In genomic region chr17:64145751-64146417, GRCh38 we compare ENCODE assay signal across 1 cellular context.
A peak's percentile ranks its signal among the peaks of the same experiment; 100 is the strongest.
TF ChIP-seq lines count a peak whose summit lies in the region.

No MANE protein-coding gene starts in this region.

TF ChIP-seq in HEK293, 187 proteins besides CTCF, POLR2A, EP300 and RAD21 (continued from another document and continues in another):
- no peak for TF ChIP-seq ZNF571 (tag by site-specific recombination; IDR thresholded peaks at IDR 0.05)
- TF ChIP-seq, protein P1, sequence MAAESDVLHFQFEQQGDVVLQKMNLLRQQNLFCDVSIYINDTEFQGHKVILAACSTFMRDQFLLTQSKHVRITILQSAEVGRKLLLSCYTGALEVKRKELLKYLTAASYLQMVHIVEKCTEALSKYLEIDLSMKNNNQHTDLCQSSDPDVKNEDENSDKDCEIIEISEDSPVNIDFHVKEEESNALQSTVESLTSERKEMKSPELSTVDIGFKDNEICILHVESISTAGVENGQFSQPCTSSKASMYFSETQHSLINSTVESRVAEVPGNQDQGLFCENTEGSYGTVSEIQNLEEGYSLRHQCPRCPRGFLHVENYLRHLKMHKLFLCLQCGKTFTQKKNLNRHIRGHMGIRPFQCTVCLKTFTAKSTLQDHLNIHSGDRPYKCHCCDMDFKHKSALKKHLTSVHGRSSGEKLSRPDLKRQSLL (tag by site-specific recombination; IDR thresholded peaks at IDR 0.05): no peak
- no peak for TF ChIP-seq ZNF621 (tag by site-specific recombination; IDR thresholded peaks at IDR 0.05)
- no peak for TF ChIP-seq ZNF707 (tag by site-specific recombination; IDR thresholded peaks at IDR 0.05)
- no peak for TF ChIP-seq ZNF843 (tag by site-specific recombination; IDR thresholded peaks at IDR 0.05)
- TF ChIP-seq GLIS1 (tag by site-specific recombination; IDR thresholded peaks at IDR 0.05): peak; percentile 69
- TF ChIP-seq ZNF558 (tag by site-specific recombination; IDR thresholded peaks at IDR 0.05): no peak
- peak; percentile 82; the same call in 1 of the 2 replicates for TF ChIP-seq ZXDB (tag by site-specific recombination; IDR thresholded peaks at IDR 0.05)
- peak; percentile 37; the same call in 1 of the 2 replicates for TF ChIP-seq GLI4 (tag by site-specific recombination; IDR thresholded peaks at IDR 0.05)
- TF ChIP-seq ZNF350 (tag by site-specific recombination; IDR thresholded peaks at IDR 0.05): no peak
- no peak for TF ChIP-seq ZNF121 (tag by site-specific recombination; IDR thresholded peaks at IDR 0.05)
- no peak for TF ChIP-seq ZNF423 (tag by site-specific recombination; IDR thresholded peaks at IDR 0.05)
- peak; percentile 11; the same call in 1 of the 2 replicates for TF ChIP-seq MYNN (tag by site-specific recombination; IDR thresholded peaks at IDR 0.05; ENCODE audit: borderline replicate concordance)
- no peak for TF ChIP-seq ZNF645 (tag by site-specific recombination; IDR thresholded peaks at IDR 0.05)
- TF ChIP-seq, protein P2, sequence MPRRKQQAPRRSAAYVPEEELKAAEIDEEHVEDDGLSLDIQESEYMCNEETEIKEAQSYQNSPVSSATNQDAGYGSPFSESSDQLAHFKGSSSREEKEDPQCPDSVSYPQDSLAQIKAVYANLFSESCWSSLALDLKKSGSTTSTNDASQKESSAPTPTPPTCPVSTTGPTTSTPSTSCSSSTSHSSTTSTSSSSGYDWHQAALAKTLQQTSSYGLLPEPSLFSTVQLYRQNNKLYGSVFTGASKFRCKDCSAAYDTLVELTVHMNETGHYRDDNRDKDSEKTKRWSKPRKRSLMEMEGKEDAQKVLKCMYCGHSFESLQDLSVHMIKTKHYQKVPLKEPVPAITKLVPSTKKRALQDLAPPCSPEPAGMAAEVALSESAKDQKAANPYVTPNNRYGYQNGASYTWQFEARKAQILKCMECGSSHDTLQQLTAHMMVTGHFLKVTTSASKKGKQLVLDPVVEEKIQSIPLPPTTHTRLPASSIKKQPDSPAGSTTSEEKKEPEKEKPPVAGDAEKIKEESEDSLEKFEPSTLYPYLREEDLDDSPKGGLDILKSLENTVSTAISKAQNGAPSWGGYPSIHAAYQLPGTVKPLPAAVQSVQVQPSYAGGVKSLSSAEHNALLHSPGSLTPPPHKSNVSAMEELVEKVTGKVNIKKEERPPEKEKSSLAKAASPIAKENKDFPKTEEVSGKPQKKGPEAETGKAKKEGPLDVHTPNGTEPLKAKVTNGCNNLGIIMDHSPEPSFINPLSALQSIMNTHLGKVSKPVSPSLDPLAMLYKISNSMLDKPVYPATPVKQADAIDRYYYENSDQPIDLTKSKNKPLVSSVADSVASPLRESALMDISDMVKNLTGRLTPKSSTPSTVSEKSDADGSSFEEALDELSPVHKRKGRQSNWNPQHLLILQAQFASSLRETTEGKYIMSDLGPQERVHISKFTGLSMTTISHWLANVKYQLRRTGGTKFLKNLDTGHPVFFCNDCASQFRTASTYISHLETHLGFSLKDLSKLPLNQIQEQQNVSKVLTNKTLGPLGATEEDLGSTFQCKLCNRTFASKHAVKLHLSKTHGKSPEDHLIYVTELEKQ (tag by site-specific recombination; IDR thresholded peaks at IDR 0.05; ENCODE audit: borderline replicate concordance): no peak
- peak; percentile 50; the same call in 1 of the 2 replicates for TF ChIP-seq IKZF3 (tag by site-specific recombination; IDR thresholded peaks at IDR 0.05)
- TF ChIP-seq GLIS2 (tag by site-specific recombination; IDR thresholded peaks at IDR 0.05): peak; percentile 84
- TF ChIP-seq ZNF629 (tag by site-specific recombination; IDR thresholded peaks at IDR 0.05): peak; percentile 87; the same call in 1 of the 2 replicates
- peak; percentile 42; the same call in 1 of the 2 replicates for TF ChIP-seq YY1 (tag by site-specific recombination; IDR thresholded peaks at IDR 0.05)
- no peak for TF ChIP-seq ZNF202 (tag by site-specific recombination; IDR thresholded peaks at IDR 0.05; ENCODE audit: borderline replicate concordance)
- TF ChIP-seq ZNF624 (tag by site-specific recombination; IDR thresholded peaks at IDR 0.05): no peak
- no peak for TF ChIP-seq ZNF155 (tag by site-specific recombination; IDR thresholded peaks at IDR 0.05)
- peak; percentile 57; the same call in 1 of the 2 replicates for TF ChIP-seq KLF1 (tag by site-specific recombination; IDR thresholded peaks at IDR 0.05)
- no peak for TF ChIP-seq HOXA7 (CRISPR knock-in tag; IDR thresholded peaks at IDR 0.05; ENCODE audit: borderline replicate concordance)
- peak; percentile 93 for TF ChIP-seq TRIM28 (IDR thresholded peaks at IDR 0.05; ENCODE audit: borderline replicate concordance, low read length)
- TF ChIP-seq ZIC2 (tag by site-specific recombination; IDR thresholded peaks at IDR 0.05): peak; percentile 91
- peak; percentile 80 for TF ChIP-seq SP2 (tag by site-specific recombination; IDR thresholded peaks at IDR 0.05)
- TF ChIP-seq, protein P3, sequence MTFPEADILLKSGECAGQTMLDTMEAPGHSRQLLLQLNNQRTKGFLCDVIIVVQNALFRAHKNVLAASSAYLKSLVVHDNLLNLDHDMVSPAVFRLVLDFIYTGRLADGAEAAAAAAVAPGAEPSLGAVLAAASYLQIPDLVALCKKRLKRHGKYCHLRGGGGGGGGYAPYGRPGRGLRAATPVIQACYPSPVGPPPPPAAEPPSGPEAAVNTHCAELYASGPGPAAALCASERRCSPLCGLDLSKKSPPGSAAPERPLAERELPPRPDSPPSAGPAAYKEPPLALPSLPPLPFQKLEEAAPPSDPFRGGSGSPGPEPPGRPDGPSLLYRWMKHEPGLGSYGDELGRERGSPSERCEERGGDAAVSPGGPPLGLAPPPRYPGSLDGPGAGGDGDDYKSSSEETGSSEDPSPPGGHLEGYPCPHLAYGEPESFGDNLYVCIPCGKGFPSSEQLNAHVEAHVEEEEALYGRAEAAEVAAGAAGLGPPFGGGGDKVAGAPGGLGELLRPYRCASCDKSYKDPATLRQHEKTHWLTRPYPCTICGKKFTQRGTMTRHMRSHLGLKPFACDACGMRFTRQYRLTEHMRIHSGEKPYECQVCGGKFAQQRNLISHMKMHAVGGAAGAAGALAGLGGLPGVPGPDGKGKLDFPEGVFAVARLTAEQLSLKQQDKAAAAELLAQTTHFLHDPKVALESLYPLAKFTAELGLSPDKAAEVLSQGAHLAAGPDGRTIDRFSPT (tag by site-specific recombination; IDR thresholded peaks at IDR 0.05): peak; percentile 60
- TF ChIP-seq REPIN1 (tag by site-specific recombination; IDR thresholded peaks at IDR 0.05; ENCODE audit: low read depth): no peak
- 0 out of 2 replicates have a peak, but pooled peaks have one; percentile 45 for TF ChIP-seq ZBTB7A (tag by site-specific recombination; IDR thresholded peaks at IDR 0.05; ENCODE audit: low read depth)
- TF ChIP-seq ZNF692 (tag by site-specific recombination; IDR thresholded peaks at IDR 0.05): peak; percentile 99
- TF ChIP-seq ZNF530 (tag by site-specific recombination; IDR thresholded peaks at IDR 0.05; ENCODE audit: low read depth): no peak
- TF ChIP-seq ZNF561 (tag by site-specific recombination; IDR thresholded peaks at IDR 0.05; ENCODE audit: borderline replicate concordance): 0 out of 2 replicates have a peak, but pooled peaks have one; percentile 26
- no peak for TF ChIP-seq ZBTB44 (tag by site-specific recombination; IDR thresholded peaks at IDR 0.05)
- no peak for TF ChIP-seq ZNF600 (tag by site-specific recombination; IDR thresholded peaks at IDR 0.05)
- TF ChIP-seq, protein P4, sequence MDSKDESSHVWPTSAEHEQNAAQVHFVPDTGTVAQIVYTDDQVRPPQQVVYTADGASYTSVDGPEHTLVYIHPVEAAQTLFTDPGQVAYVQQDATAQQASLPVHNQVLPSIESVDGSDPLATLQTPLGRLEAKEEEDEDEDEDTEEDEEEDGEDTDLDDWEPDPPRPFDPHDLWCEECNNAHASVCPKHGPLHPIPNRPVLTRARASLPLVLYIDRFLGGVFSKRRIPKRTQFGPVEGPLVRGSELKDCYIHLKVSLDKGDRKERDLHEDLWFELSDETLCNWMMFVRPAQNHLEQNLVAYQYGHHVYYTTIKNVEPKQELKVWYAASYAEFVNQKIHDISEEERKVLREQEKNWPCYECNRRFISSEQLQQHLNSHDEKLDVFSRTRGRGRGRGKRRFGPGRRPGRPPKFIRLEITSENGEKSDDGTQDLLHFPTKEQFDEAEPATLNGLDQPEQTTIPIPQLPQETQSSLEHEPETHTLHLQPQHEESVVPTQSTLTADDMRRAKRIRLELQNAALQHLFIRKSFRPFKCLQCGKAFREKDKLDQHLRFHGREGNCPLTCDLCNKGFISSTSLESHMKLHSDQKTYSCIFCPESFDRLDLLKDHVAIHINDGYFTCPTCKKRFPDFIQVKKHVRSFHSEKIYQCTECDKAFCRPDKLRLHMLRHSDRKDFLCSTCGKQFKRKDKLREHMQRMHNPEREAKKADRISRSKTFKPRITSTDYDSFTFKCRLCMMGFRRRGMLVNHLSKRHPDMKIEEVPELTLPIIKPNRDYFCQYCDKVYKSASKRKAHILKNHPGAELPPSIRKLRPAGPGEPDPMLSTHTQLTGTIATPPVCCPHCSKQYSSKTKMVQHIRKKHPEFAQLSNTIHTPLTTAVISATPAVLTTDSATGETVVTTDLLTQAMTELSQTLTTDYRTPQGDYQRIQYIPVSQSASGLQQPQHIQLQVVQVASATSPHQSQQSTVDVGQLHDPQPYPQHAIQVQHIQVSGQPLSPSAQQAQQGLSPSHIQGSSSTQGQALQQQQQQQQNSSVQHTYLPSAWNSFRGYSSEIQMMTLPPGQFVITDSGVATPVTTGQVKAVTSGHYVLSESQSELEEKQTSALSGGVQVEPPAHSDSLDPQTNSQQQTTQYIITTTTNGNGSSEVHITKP (tag by site-specific recombination; IDR thresholded peaks at IDR 0.05): peak; percentile 68; the same call in 1 of the 2 replicates
- TF ChIP-seq ZNF302 (tag by site-specific recombination; IDR thresholded peaks at IDR 0.05; ENCODE audit: low read depth): no peak
- peak; percentile 77; the same call in 1 of the 2 replicates for TF ChIP-seq ZNF324 (tag by site-specific recombination; IDR thresholded peaks at IDR 0.05)
- no peak for TF ChIP-seq ZNF768 (tag by site-specific recombination; IDR thresholded peaks at IDR 0.05)
- TF ChIP-seq, protein P5, sequence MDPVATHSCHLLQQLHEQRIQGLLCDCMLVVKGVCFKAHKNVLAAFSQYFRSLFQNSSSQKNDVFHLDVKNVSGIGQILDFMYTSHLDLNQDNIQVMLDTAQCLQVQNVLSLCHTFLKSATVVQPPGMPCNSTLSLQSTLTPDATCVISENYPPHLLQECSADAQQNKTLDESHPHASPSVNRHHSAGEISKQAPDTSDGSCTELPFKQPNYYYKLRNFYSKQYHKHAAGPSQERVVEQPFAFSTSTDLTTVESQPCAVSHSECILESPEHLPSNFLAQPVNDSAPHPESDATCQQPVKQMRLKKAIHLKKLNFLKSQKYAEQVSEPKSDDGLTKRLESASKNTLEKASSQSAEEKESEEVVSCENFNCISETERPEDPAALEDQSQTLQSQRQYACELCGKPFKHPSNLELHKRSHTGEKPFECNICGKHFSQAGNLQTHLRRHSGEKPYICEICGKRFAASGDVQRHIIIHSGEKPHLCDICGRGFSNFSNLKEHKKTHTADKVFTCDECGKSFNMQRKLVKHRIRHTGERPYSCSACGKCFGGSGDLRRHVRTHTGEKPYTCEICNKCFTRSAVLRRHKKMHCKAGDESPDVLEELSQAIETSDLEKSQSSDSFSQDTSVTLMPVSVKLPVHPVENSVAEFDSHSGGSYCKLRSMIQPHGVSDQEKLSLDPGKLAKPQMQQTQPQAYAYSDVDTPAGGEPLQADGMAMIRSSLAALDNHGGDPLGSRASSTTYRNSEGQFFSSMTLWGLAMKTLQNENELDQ (tag by site-specific recombination; IDR thresholded peaks at IDR 0.05; ENCODE audit: low read depth): no peak
- TF ChIP-seq ZNF112 (tag by site-specific recombination; IDR thresholded peaks at IDR 0.05): no peak
- TF ChIP-seq WT1 (tag by site-specific recombination; IDR thresholded peaks at IDR 0.05): 0 out of 2 replicates have a peak, but pooled peaks have one; percentile 56
- TF ChIP-seq TCF7L2 (IDR thresholded peaks at IDR 0.05; ENCODE audit: borderline replicate concordance, low read depth, low read length): no peak
- TF ChIP-seq ZNF76 (tag by site-specific recombination; IDR thresholded peaks at IDR 0.05; ENCODE audit: borderline replicate concordance, low read depth): no peak
- peak; percentile 84 for TF ChIP-seq ZNF660 (tag by site-specific recombination; IDR thresholded peaks at IDR 0.05)
- peak; percentile 51; the same call in 1 of the 2 replicates for TF ChIP-seq KLF10 (tag by site-specific recombination; IDR thresholded peaks at IDR 0.05)
- no peak for TF ChIP-seq ZNF221 (tag by site-specific recombination; IDR thresholded peaks at IDR 0.05; ENCODE audit: borderline replicate concordance)
- TF ChIP-seq ZBTB21 (tag by site-specific recombination; IDR thresholded peaks at IDR 0.05): peak; percentile 79; the same call in 1 of the 2 replicates
- peak; percentile 32; the same call in 1 of the 2 replicates for TF ChIP-seq ZNF777 (tag by site-specific recombination; IDR thresholded peaks at IDR 0.05; ENCODE audit: borderline replicate concordance)
- no peak for TF ChIP-seq ZNF335 (tag by site-specific recombination; conservative IDR thresholded peaks at IDR 0.05)
- no peak for TF ChIP-seq ZNF837 (tag by site-specific recombination; IDR thresholded peaks at IDR 0.05)
- peak; percentile 96 for TF ChIP-seq ZNF394 (tag by site-specific recombination; IDR thresholded peaks at IDR 0.05; ENCODE audit: borderline replicate concordance)
